ENCODE assay signal across 13 cellular contexts in the genomic region with DNA sequence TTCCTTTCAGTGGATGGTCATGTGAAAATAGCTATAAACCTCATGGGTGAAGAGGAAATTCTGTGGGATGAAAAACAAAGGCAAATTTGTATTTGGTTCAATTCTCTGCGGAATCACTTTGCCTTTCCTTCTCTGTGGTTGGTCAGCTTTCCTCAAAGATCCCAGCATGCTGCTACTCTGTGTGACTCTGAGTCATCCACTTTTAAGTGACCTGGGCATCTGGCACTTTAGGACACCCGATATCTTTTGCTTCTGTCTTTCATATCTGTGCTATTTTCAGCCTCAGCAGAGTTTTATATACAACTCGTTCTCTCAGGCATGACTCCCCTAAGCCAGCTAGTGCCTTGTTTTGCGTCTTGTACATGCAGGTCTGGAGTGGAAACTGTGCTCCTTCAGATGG.
A peak's percentile ranks its signal among the peaks of the same experiment; 100 is the strongest.
DNase-seq lines count a peak whose midpoint lies in the region; ATAC-seq and TF ChIP-seq lines count a peak whose summit lies in the region.
"Had no signal": no experiment of that assay in that cellular context is flagged by ENCODE, and none has a peak within 500 bp of the region (broad histone marks: within the 10 kb centered on the region; RNA-seq: fewer than 3 reads in every experiment).

No MANE protein-coding gene starts in this region.

- no peak for ATAC-seq in HG02981 (IDR thresholded peaks at IDR 0.05; ENCODE audit: unreplicated experiment)
- ATAC-seq: activated naive CD4-positive, alpha-beta T cell treated with anti-CD3 and anti-CD28 coated beads, Interleukin-2, amount 50 U/mL, for 72 hours; natural killer cell had no signal

- TF ChIP-seq CTCF in osteocyte (IDR thresholded peaks at IDR 0.05) (no peak), endothelial cell (IDR thresholded peaks at IDR 0.05; ENCODE audit: unreplicated experiment) (no peak)

- H3K4me3 Mint-ChIP-seq in osteocyte (ENCODE audit: unreplicated experiment) (no peak overlapping the region), endothelial cell (ENCODE audit: unreplicated experiment) (no peak overlapping the region)
- H3K4me3 Mint-ChIP-seq: natural killer cell had no signal

- peaks cover 3% of the 10 kb centered on the region for H3K27me3 Mint-ChIP-seq in osteocyte (ENCODE audit: unreplicated experiment)
- H3K27me3 Mint-ChIP-seq in endothelial cell (ENCODE audit: unreplicated experiment): no peaks in the 10 kb centered on the region

- DNase-seq in DMS79 (lab: John Stamatoyannopoulos, UW) (peak; percentile 20), NCI-H2196 (lab: John Stamatoyannopoulos, UW; ENCODE audit: unreplicated experiment) (peak; percentile 64), epidermal melanocyte (ENCODE audit: insufficient read length, low spot score) (peak; percentile 40), osteocyte (ENCODE audit: extremely low spot score, unreplicated experiment) (no peak), C1 segment of cervical spinal cord (lab: John Stamatoyannopoulos, UW) (no peak), endothelial cell (ENCODE audit: low spot score) (no peak)
- no peak for DNase-seq in activated CD4-positive, alpha-beta T cell treated with anti-CD3 and anti-CD28 coated beads, Interleukin-2, amount 50 U/mL, for 1 hour
- DNase-seq: activated CD4-positive, alpha-beta T cell treated with anti-CD3 and anti-CD28 coated beads, Interleukin-2, amount 50 U/mL, for 4 hours; natural killer cell; NCI-H2107; stimulated activated naive CD4-positive, alpha-beta T cell had no signal

- H3K4me1 Mint-ChIP-seq in osteocyte (ENCODE audit: unreplicated experiment) (peaks cover 25% of the 10 kb centered on the region), endothelial cell (ENCODE audit: unreplicated experiment) (no peaks in the 10 kb centered on the region)
- H3K4me1 Mint-ChIP-seq: natural killer cell had no signal

- H3K9me3 Mint-ChIP-seq in osteocyte (ENCODE audit: unreplicated experiment) (no peaks in the 10 kb centered on the region), endothelial cell (ENCODE audit: unreplicated experiment) (no peaks in the 10 kb centered on the region)

- no peaks in the 10 kb centered on the region for H3K36me3 Mint-ChIP-seq in osteocyte (ENCODE audit: unreplicated experiment)
- H3K36me3 Mint-ChIP-seq in endothelial cell (ENCODE audit: low read depth, unreplicated experiment): no peaks in the 10 kb centered on the region
- H3K36me3 Mint-ChIP-seq: activated naive CD4-positive, alpha-beta T cell treated with anti-CD3 and anti-CD28 coated beads, Interleukin-2, amount 50 U/mL, for 72 hours; natural killer cell had no signal

- H3K27ac Mint-ChIP-seq in osteocyte (ENCODE audit: unreplicated experiment) (peak overlapping the region; percentile 75), endothelial cell (ENCODE audit: unreplicated experiment) (no peak overlapping the region)
- H3K27ac Mint-ChIP-seq: activated naive CD4-positive, alpha-beta T cell treated with anti-CD3 and anti-CD28 coated beads, Interleukin-2, amount 50 U/mL, for 72 hours; natural killer cell had no signal

Comparison
In these comparisons a context has a peak if more than half of its experiments do, and no peak if none do; other contexts are left out.
1. DNase-seq: peak in DMS79 (single experiment), NCI-H2196 (single experiment) and epidermal melanocyte (single experiment); none in osteocyte (single experiment), C1 segment of cervical spinal cord (0 of 14), endothelial cell (single experiment) and activated CD4-positive, alpha-beta T cell treated with anti-CD3 and anti-CD28 coated beads, Interleukin-2, amount 50 U/mL, for 1 hour (single experiment).